In the genomic region with DNA sequence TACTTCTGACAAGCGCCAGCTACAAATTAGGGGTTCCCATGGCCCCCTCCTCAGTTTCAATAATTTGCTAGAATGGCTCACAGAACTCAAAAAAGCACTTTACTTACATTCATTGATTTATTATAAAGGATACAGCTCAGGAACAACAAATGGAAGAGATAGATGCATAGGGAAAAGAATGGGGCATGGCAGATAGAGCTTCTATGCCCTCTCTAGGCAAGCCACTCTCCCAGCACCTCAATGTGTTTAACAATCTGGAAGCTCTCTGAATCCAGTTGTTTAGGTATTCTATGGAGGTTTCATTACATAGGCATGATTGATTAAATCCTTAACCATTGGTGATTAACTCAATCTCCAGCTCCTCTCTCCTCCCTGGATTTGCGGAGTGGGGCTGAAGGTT, we compare ENCODE assay signal across 1 cellular context.
TF ChIP-seq lines count a peak whose summit lies in the region.

No MANE protein-coding gene starts in this region.

TF ChIP-seq in H1, 55 proteins besides CTCF, POLR2A, EP300 and RAD21 (continued from another document):
- TF ChIP-seq POU5F1 (IDR thresholded peaks at IDR 0.05; ENCODE audit: low read depth, low read length) = no peak
- TF ChIP-seq SP2 (IDR thresholded peaks at IDR 0.05; ENCODE audit: low read length) = no peak
- TF ChIP-seq, protein P1, sequence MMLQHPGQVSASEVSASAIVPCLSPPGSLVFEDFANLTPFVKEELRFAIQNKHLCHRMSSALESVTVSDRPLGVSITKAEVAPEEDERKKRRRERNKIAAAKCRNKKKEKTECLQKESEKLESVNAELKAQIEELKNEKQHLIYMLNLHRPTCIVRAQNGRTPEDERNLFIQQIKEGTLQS (IDR thresholded peaks at IDR 0.05; ENCODE audit: insufficient read depth, low read depth, low read length) = no peak
- TF ChIP-seq ASH2L (IDR thresholded peaks at IDR 0.05; ENCODE audit: low read length) = no peak
- no peak for TF ChIP-seq NRF1 (IDR thresholded peaks at IDR 0.05; ENCODE audit: low read depth, low read length)
- TF ChIP-seq, protein P2, sequence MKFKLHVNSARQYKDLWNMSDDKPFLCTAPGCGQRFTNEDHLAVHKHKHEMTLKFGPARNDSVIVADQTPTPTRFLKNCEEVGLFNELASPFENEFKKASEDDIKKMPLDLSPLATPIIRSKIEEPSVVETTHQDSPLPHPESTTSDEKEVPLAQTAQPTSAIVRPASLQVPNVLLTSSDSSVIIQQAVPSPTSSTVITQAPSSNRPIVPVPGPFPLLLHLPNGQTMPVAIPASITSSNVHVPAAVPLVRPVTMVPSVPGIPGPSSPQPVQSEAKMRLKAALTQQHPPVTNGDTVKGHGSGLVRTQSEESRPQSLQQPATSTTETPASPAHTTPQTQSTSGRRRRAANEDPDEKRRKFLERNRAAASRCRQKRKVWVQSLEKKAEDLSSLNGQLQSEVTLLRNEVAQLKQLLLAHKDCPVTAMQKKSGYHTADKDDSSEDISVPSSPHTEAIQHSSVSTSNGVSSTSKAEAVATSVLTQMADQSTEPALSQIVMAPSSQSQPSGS (IDR thresholded peaks at IDR 0.05; ENCODE audit: low read length) = no peak
- TF ChIP-seq SIN3A (conservative IDR thresholded peaks at IDR 0.05 in 1 of 2, IDR thresholded peaks at IDR 0.05 in 1 of 2; ENCODE audit: low read depth in 1 of 2, low read length in 2 of 2) = no peak
- no peak for TF ChIP-seq SAP30 (IDR thresholded peaks at IDR 0.05; ENCODE audit: insufficient read depth, insufficient replicate concordance, low read length)
TF ChIP-seq in H1: peak in this region for 0.
